Comparison of ENCODE assay signal across 18 cellular contexts in genomic region chr2:32572737-32573136, GRCh38. TPM values are rescaled to one million over a fixed set of nuclear protein-coding genes. Genes with fewer than 3 reads are reported as not detected.
A peak's percentile ranks its signal among the peaks of the same experiment; 100 is the strongest.
DNase-seq lines count a peak whose midpoint lies in the region; ATAC-seq and TF ChIP-seq lines count a peak whose summit lies in the region.
"Had no signal": no experiment of that assay in that cellular context is flagged by ENCODE, and none has a peak within 500 bp of the region (broad histone marks: within the 10 kb centered on the region; RNA-seq: fewer than 3 reads in every experiment).

No MANE protein-coding gene starts in this region.

- POLR2A ChIA-PET in T-cell (lab: Charles Lee): interaction anchor here in 1 of 2 donors (0.6 kb wide), 1 partner anchor 242 kb away, joined by 3 read pairs; no protein-coding TSS in a partner anchor

- WGBS in transverse colon (ENCODE audit: low coverage in 1 of 2), 2 donors: 87 to 88% methylated on average over 2 of the region's 2 CpGs

- H3K27me3 ChIP-seq in CD4-positive, CD25-positive, alpha-beta regulatory T cell (ENCODE audit: control insufficient read depth, insufficient read depth, low read length): no peaks in the 10 kb centered on the region
- H3K27me3 ChIP-seq in transverse colon: no peaks in the 10 kb centered on the region
- H3K27me3 ChIP-seq: body of pancreas, gastrocnemius medialis, left lung had no signal

- no peaks in the 10 kb centered on the region for H3K9me3 ChIP-seq in CD4-positive, CD25-positive, alpha-beta regulatory T cell (ENCODE audit: control insufficient read depth in 2 of 2, low read length in 2 of 2)
- H3K9me3 ChIP-seq in transverse colon: no peaks in the 10 kb centered on the region
- H3K9me3 ChIP-seq: body of pancreas, gastrocnemius medialis, left lung had no signal

- peaks cover 0 to 1% (median 0%) of the 10 kb centered on the region in 7 donors for H3K9me3 Mint-ChIP-seq in CD4-positive, CD25-positive, alpha-beta regulatory T cell
- no peaks in the 10 kb centered on the region for H3K9me3 Mint-ChIP-seq in T-cell
- no peaks in the 10 kb centered on the region for H3K9me3 Mint-ChIP-seq in immature natural killer cell

- intact Hi-C loops in transverse colon (cut with DNase I; ENCODE audit: low total_unique reads): no loop called here

- no peak overlapping the region for H3K27ac ChIP-seq in CD4-positive, CD25-positive, alpha-beta regulatory T cell (ENCODE audit: insufficient read depth, low read length, poor library complexity, severe bottlenecking)
- no peak overlapping the region for H3K27ac ChIP-seq in transverse colon
- H3K27ac ChIP-seq: body of pancreas, gastrocnemius medialis, GM23248, parathyroid adenoma, PC-9 had no signal

- no peak for TF ChIP-seq CTCF in transverse colon (IDR thresholded peaks at IDR 0.05)

- H3K36me3 Mint-ChIP-seq in CD4-positive, CD25-positive, alpha-beta regulatory T cell: peaks cover 39% of the 10 kb centered on the region
- H3K36me3 Mint-ChIP-seq in T-cell: peaks cover 39% of the 10 kb centered on the region
- H3K36me3 Mint-ChIP-seq in immature natural killer cell: peaks cover 8 to 21% (median 10%) of the 10 kb centered on the region in 3 donors

- peak overlapping the region in 2 of 4 donors; percentile 2 to 55 for H3K4me3 Mint-ChIP-seq in CD4-positive, CD25-positive, alpha-beta regulatory T cell
- H3K4me3 Mint-ChIP-seq in T-cell (peak overlapping the region in 1 of 3 donors; percentile 43), immature natural killer cell (peak overlapping the region in 3 of 5 donors; percentile 5 to 23 (median 18))

- H3K4me1 Mint-ChIP-seq in CD4-positive, CD25-positive, alpha-beta regulatory T cell: peaks cover 26 to 46% (median 36%) of the 10 kb centered on the region in 4 donors
- peaks cover 35 to 39% (median 38%) of the 10 kb centered on the region in 3 donors for H3K4me1 Mint-ChIP-seq in T-cell
- H3K4me1 Mint-ChIP-seq in immature natural killer cell: peaks cover 25 to 43% of the 10 kb centered on the region in 2 donors

- H3K27ac Mint-ChIP-seq in CD4-positive, CD25-positive, alpha-beta regulatory T cell: peak overlapping the region; percentile 21 to 64 (median 48)
- H3K27ac Mint-ChIP-seq in T-cell: peak overlapping the region; percentile 51 to 56
- peak overlapping the region in 5 of 6 donors; percentile 54 to 83 (median 74) for H3K27ac Mint-ChIP-seq in immature natural killer cell

- H3K4me1 ChIP-seq in CD4-positive, CD25-positive, alpha-beta regulatory T cell (ENCODE audit: control insufficient read depth, insufficient read depth, low read length, poor library complexity, severe bottlenecking): peaks cover 11% of the 10 kb centered on the region
- H3K4me1 ChIP-seq in transverse colon: peaks cover 0 to 15% (median 0%) of the 10 kb centered on the region in 4 donors
- H3K4me1 ChIP-seq: body of pancreas, gastrocnemius medialis, parathyroid adenoma had no signal

- in situ Hi-C loops in transverse colon (cut with MboI; ENCODE audit: low pct_ligation_motif_present in 1 of 4, low pct_unique_long_range_greater_than_20kb in 1 of 4, low sequenced_read_pairs in 3 of 4): no loop called here

- DNase-seq in CD4-positive, CD25-positive, alpha-beta regulatory T cell: peak in 1 of 3 donors; percentile 54
- DNase-seq in ELR (ENCODE audit: low read depth): peak; percentile 4
- no peak for DNase-seq in T-cell
- peak in 1 of 3 donors; percentile 7 for DNase-seq in immature natural killer cell
- no peak for DNase-seq in transverse colon
- DNase-seq in DMS79 treated with DMSO at 0.1 percent for 48 hours (lab: John Stamatoyannopoulos, UW): no peak
- DNase-seq: activated effector memory CD4-positive, alpha-beta T cell treated with Interleukin-2 at 50 U/mL for 16 hours; body of pancreas; cortex of kidney; gastrocnemius medialis; NCI-H748 treated with DMSO at 0.1 percent for 48 hours; stimulated activated CD4-positive, alpha-beta T cell treated with anti-CD3 and anti-CD28 coated beads, Interleukin-1b, Interleukin-23, amount 100 ng/mL, for 48 hours had no signal

- no peaks in the 10 kb centered on the region for H3K27me3 Mint-ChIP-seq in CD4-positive, CD25-positive, alpha-beta regulatory T cell
- H3K27me3 Mint-ChIP-seq in T-cell (no peaks in the 10 kb centered on the region), immature natural killer cell (ENCODE audit: low read depth in 3 of 3) (peaks cover 0 to 2% (median 0%) of the 10 kb centered on the region in 3 donors)

- peak; percentile 53 to 65 for ATAC-seq in CD4-positive, CD25-positive, alpha-beta regulatory T cell (ENCODE audit: low read depth in 2 of 2)
- ATAC-seq in T-cell (replicated peaks in 1 of 4) (peak; percentile 48 to 86 (median 72)), GM21528 (IDR thresholded peaks at IDR 0.05; ENCODE audit: low FRiP score, unreplicated experiment) (no peak)
- ATAC-seq: body of pancreas, gastrocnemius medialis, K562, left lung had no signal

- peak overlapping the region; percentile 47 for H3K4me3 ChIP-seq in CD4-positive, CD25-positive, alpha-beta regulatory T cell (ENCODE audit: low read depth, low read length)
- H3K4me3 ChIP-seq in transverse colon: no peak overlapping the region
- H3K4me3 ChIP-seq: body of pancreas, gastrocnemius medialis, GM23248, K562, left lung, PC-9 had no signal

- CTCF ChIA-PET in T-cell (lab: Charles Lee): interaction anchor here in 1 of 2 donors (0.5 kb wide), 1 partner anchor 92 kb away, joined by 3 read pairs; no protein-coding TSS in a partner anchor

- H3K36me3 ChIP-seq in CD4-positive, CD25-positive, alpha-beta regulatory T cell (ENCODE audit: control insufficient read depth, insufficient read depth, low read length): peaks cover 24% of the 10 kb centered on the region
- peaks cover 0 to 13% (median 6%) of the 10 kb centered on the region in 4 donors for H3K36me3 ChIP-seq in transverse colon

- TF ChIP-seq EP300 in transverse colon (IDR thresholded peaks at IDR 0.05; ENCODE audit: low read depth): no peak

- no peak for TF ChIP-seq POLR2A in transverse colon (IDR thresholded peaks at IDR 0.05)

RNA-seq across cellular contexts. Expression of gene TTC27, which starts 55.1 kb away (rescaled TPM):
- total RNA-seq in CD4-positive, CD25-positive, alpha-beta regulatory T cell: 19.9 TPM
- 10 to 100 TPM; 18.6 to 25.5 (median 24.5) TPM for polyA plus RNA-seq in CD4-positive, CD25-positive, alpha-beta regulatory T cell
- total RNA-seq in T-cell: 10 to 100 TPM; 17.9 to 23.3 (median 21.6) TPM
- 10 to 100 TPM in 2 of 3 donors, 1 to 10 TPM in 1; 6.3 to 14.4 (median 10.4) TPM for polyA plus RNA-seq in immature natural killer cell
- total RNA-seq in transverse colon: 10 to 100 TPM in 2 of 4 donors, 1 to 10 TPM in 2; 7.1 to 20.3 (median 10.4) TPM
